9 cellular contexts compared by ENCODE assay signal in the genomic region with DNA sequence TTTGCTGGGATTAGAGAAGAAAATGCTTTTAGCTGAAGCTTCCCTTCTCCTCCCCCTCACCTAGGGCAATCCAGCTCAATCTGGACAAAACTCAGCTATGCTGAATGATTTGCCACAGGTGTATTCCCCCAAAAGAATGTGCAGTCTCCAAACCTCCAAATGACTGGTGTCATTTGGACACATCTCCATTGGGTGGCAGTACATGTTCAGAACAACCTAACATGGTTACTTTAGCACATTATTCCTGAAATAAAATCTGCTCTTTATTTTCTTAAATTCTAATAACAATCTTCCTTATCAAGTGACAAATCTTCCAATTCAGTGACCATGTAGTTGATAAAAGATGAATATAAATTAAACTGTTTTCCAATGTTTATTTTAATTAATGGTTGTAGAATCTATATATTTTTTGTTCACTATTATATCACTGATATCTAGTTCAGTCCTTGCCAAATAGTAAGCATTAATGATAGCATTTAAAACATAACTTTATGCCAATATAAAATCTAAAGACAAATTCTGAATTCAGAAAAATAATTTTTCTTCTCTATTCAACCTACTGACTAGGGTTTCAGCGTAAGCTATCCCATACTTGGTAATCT.
DNase-seq lines count a peak whose midpoint lies in the region; ATAC-seq, FAIRE-seq and TF ChIP-seq lines count a peak whose summit lies in the region.
"Had no signal": no experiment of that assay in that cellular context is flagged by ENCODE, and none has a peak within 500 bp of the region (broad histone marks: within the 10 kb centered on the region; RNA-seq: fewer than 3 reads in every experiment).

No MANE protein-coding gene starts in this region.

- no peak overlapping the region for H3K14ac ChIP-seq in H1 (ENCODE audit: insufficient read length)
- no peak overlapping the region for H3K14ac ChIP-seq in neuronal stem cell (ENCODE audit: low read length)

- H3K4me2 ChIP-seq in H1 (ENCODE audit: insufficient read depth in 1 of 2, low read depth in 2 of 2, low read length in 2 of 2) (no peak overlapping the region), neuronal stem cell (ENCODE audit: insufficient read depth, low read length, poor library complexity, severe bottlenecking) (no peak overlapping the region)

- no peak for TF ChIP-seq EP300 in H1 (IDR thresholded peaks at IDR 0.05; ENCODE audit: borderline replicate concordance in 1 of 2, low read depth in 2 of 2, low read length in 2 of 2)

- H2BK20ac ChIP-seq in H1 (ENCODE audit: low read length): no peak overlapping the region

- no peak overlapping the region for H3K18ac ChIP-seq in H1 (ENCODE audit: extremely low read depth, low read length)
- no peak overlapping the region for H3K18ac ChIP-seq in neuronal stem cell (ENCODE audit: low read length)

- no peak overlapping the region for H4K91ac ChIP-seq in H1 (replicated peaks; ENCODE audit: insufficient read length, low read length)
- no peak overlapping the region for H4K91ac ChIP-seq in neuronal stem cell (ENCODE audit: low read depth, low read length, poor library complexity)

- H3K79me2 ChIP-seq in H1 (ENCODE audit: control insufficient read depth in 1 of 2, insufficient read depth in 2 of 2, low read length in 2 of 2): no peaks in the 10 kb centered on the region

- no peaks in the 10 kb centered on the region for H3K23me2 ChIP-seq in H1 (ENCODE audit: low read depth, low read length)

- H3K27me3 ChIP-seq in H1 (replicated peaks in 1 of 4; ENCODE audit: control insufficient read depth in 3 of 4, extremely low read depth in 1 of 4, insufficient read depth in 3 of 4, low read length in 3 of 4) (no peaks in the 10 kb centered on the region), neuronal stem cell (ENCODE audit: control insufficient read depth in 3 of 3, insufficient read depth in 3 of 3, low read depth in 1 of 3, low read length in 3 of 3) (no peaks in the 10 kb centered on the region)

- no peak overlapping the region for H4K5ac ChIP-seq in H1 (ENCODE audit: insufficient read length, low read depth, low read length)

- no peak overlapping the region for H3K56ac ChIP-seq in H1 (replicated peaks; ENCODE audit: insufficient read length, low read depth, low read length)

- H2BK120ac ChIP-seq in H1 (replicated peaks; ENCODE audit: low read depth, low read length) (no peak overlapping the region), neuronal stem cell (ENCODE audit: low read depth, low read length) (no peak overlapping the region)

- H3K23ac ChIP-seq in H1 (ENCODE audit: insufficient read length) (no peak overlapping the region), neuronal stem cell (ENCODE audit: low read depth, low read length, poor library complexity) (no peak overlapping the region)

- H3K36me3 ChIP-seq in H1 (ENCODE audit: control insufficient read depth in 2 of 4, insufficient read depth in 4 of 4, low read length in 3 of 4): no peaks in the 10 kb centered on the region
- H3K36me3 ChIP-seq in neuronal stem cell (replicated peaks in 1 of 2; ENCODE audit: control insufficient read depth in 2 of 2, insufficient read depth in 2 of 2, low read length in 2 of 2): no peaks in the 10 kb centered on the region

- H2AFZ ChIP-seq in H1 (ENCODE audit: low read length): no peak overlapping the region
- H2AFZ ChIP-seq in neuronal stem cell (ENCODE audit: low read length): no peak overlapping the region

- H2BK12ac ChIP-seq in H1 (ENCODE audit: low read depth, low read length) (no peak overlapping the region), neuronal stem cell (ENCODE audit: low read length) (no peak overlapping the region)

- no peak overlapping the region for H3K4ac ChIP-seq in H1 (replicated peaks; ENCODE audit: insufficient read length, low read depth, low read length)
- H3K4ac ChIP-seq in neuronal stem cell (ENCODE audit: low read length): no peak overlapping the region

- H3K9me3 ChIP-seq in H1 (ENCODE audit: insufficient read depth in 2 of 2, low read depth in 1 of 2, low read length in 1 of 2) (no peaks in the 10 kb centered on the region), neuronal stem cell (replicated peaks in 1 of 2; ENCODE audit: control insufficient read depth in 2 of 2, insufficient read depth in 1 of 2, low read depth in 1 of 2, low read length in 2 of 2) (no peaks in the 10 kb centered on the region)

- no peak overlapping the region for H4K8ac ChIP-seq in H1 (ENCODE audit: extremely low read depth, insufficient read depth, low read length)
- H4K8ac ChIP-seq in neuronal stem cell (ENCODE audit: low read depth, low read length): no peak overlapping the region

- DNase-seq in D341Med (ENCODE audit: low spot score): peak; percentile 39
- peak; percentile 48 for DNase-seq in NCI-H774 (lab: John Stamatoyannopoulos, UW)
- DNase-seq in H1 (ENCODE audit: low read depth in 1 of 2, low spot score in 2 of 2): no peak
- peak; percentile 17 for DNase-seq in neuronal stem cell (ENCODE audit: low spot score)
- DNase-seq in foreskin melanocyte: no peak
- no peak for DNase-seq in activated gamma-delta T cell (lab: John Stamatoyannopoulos, UW)
- DNase-seq in activated T-cell treated with anti-CD3 and anti-CD28 coated beads, Interleukin-2, amount 50 U/mL, for 1 hour: no peak
- DNase-seq: naive B cell had no signal

- peak; percentile 78 to 80 for TF ChIP-seq RAD21 in H1 (IDR thresholded peaks at IDR 0.05 in 1 of 2, conservative IDR thresholded peaks at IDR 0.05 in 1 of 2; ENCODE audit: low read depth in 2 of 2, low read length in 2 of 2)

- H3K79me1 ChIP-seq in H1 (ENCODE audit: low read depth, low read length) (no peaks in the 10 kb centered on the region), neuronal stem cell (ENCODE audit: low read depth, low read length) (no peaks in the 10 kb centered on the region)

- no peak overlapping the region for H3K27ac ChIP-seq in H1 (ENCODE audit: low read depth, low read length)
- H3K27ac ChIP-seq in neuronal stem cell (replicated peaks; ENCODE audit: low read length): no peak overlapping the region

- 96% methylated on average over 1 of the region's 1 CpG; no CpG with 5 or more reads in 1 of the 2 experiments for WGBS in H1 (ENCODE audit: extremely low coverage in 1 of 2, insufficient coverage in 1 of 2, insufficient read length in 1 of 2, insufficient replicate concordance in 2 of 2, low coverage in 1 of 2, low lambda C conversion rate in 2 of 2, missing lambda C conversion rate in 1 of 2), 2 experiments
- WGBS in neuronal stem cell (ENCODE audit: extremely low coverage in 2 of 2, insufficient read length in 2 of 2, insufficient replicate concordance in 1 of 2), 2 donors: no CpG with 5 or more reads among the region's 1 CpG

- H3K4me3 ChIP-seq in H1 (ENCODE audit: extremely low read depth in 1 of 4, insufficient read depth in 2 of 4, low read depth in 3 of 4, low read length in 4 of 4) (no peak overlapping the region), neuronal stem cell (ENCODE audit: low read length in 2 of 2) (no peak overlapping the region)

- CTCF ChIA-PET in H1 (lab: Charles Lee; ENCODE audit: partially characterized antibody): interaction anchor here (0.7 to 2.0 kb wide), 19 partner anchors 9 to 1437 kb away, joined by 3 to 8 read pairs (median 3); no protein-coding TSS in a partner anchor

- no peak overlapping the region for H3K9ac ChIP-seq in H1 (replicated peaks in 1 of 4; ENCODE audit: extremely low read depth in 1 of 4, low read depth in 3 of 4, low read length in 3 of 4)
- H3K9ac ChIP-seq in neuronal stem cell (ENCODE audit: low read depth, low read length, poor library complexity): no peak overlapping the region

- peak; percentile 63 for ATAC-seq in GM21515 (IDR thresholded peaks at IDR 0.05; ENCODE audit: unreplicated experiment)

- TF ChIP-seq POLR2A in H1 (IDR thresholded peaks at IDR 0.05; ENCODE audit: control extremely low read depth in 1 of 2, low read depth in 2 of 2, low read length in 2 of 2): no peak

- H2BK15ac ChIP-seq in H1 (ENCODE audit: low read length) (no peak overlapping the region), neuronal stem cell (ENCODE audit: low read length) (no peak overlapping the region)

- TF ChIP-seq CTCF in H1 (IDR thresholded peaks at IDR 0.05; ENCODE audit: control extremely low read depth in 1 of 3, insufficient read depth in 1 of 3, low read depth in 1 of 3, low read length in 3 of 3): peak in 2 of 3 experiments; percentile 45 to 66; a peak in 2 of 4 replicates

- FAIRE-seq in H1 (lab: Jason Lieb, UNC): peak; percentile 87

- no peak overlapping the region for H2BK5ac ChIP-seq in H1 (ENCODE audit: low read depth, low read length)
- no peak overlapping the region for H2BK5ac ChIP-seq in neuronal stem cell (ENCODE audit: low read length)

- POLR2A ChIA-PET in H1 (lab: Charles Lee; ENCODE audit: partially characterized antibody): interaction anchor here (0.5 kb wide), 1 partner anchor 482 kb away, joined by 3 read pairs; no protein-coding TSS in a partner anchor

- H3K4me1 ChIP-seq in H1 (replicated peaks in 1 of 4; ENCODE audit: control insufficient read depth in 3 of 4, insufficient read depth in 4 of 4, low read length in 3 of 4) (no peaks in the 10 kb centered on the region), neuronal stem cell (ENCODE audit: control insufficient read depth in 2 of 2, insufficient read depth in 1 of 2, low read depth in 1 of 2, low read length in 2 of 2) (no peaks in the 10 kb centered on the region)

- H4K20me1 ChIP-seq in H1 (replicated peaks in 1 of 2; ENCODE audit: control insufficient read depth in 1 of 2, insufficient read depth in 2 of 2, low read length in 2 of 2): no peaks in the 10 kb centered on the region

- H2AK5ac ChIP-seq in H1 (ENCODE audit: low read depth, low read length) (no peak overlapping the region), neuronal stem cell (ENCODE audit: low read depth, low read length) (no peak overlapping the region)

TF ChIP-seq in H1, 55 proteins besides CTCF, POLR2A, EP300 and RAD21 (continues in another document):
- no peak for TF ChIP-seq TAF7 (optimal IDR thresholded peaks at IDR 0.05; ENCODE audit: borderline replicate concordance, low read depth, low read length)

Comparison
In these comparisons a context has a peak if more than half of its experiments do, and no peak if none do; other contexts are left out.
1. DNase-seq: peak in D341Med (single experiment), NCI-H774 (single experiment) and neuronal stem cell (single experiment); none in H1 (0 of 2), foreskin melanocyte (single experiment), activated gamma-delta T cell (single experiment) and activated T-cell treated with anti-CD3 and anti-CD28 coated beads, Interleukin-2, amount 50 U/mL, for 1 hour (single experiment).